ENCODE assay signal across 1 cellular context in genomic region chr14:75001899-75002298, GRCh38.
TF ChIP-seq lines count a peak whose summit lies in the region.

No MANE protein-coding gene starts in this region.

TF ChIP-seq in SK-N-SH, 30 proteins besides CTCF, POLR2A, EP300 and RAD21 (continued from another document):
- no peak for TF ChIP-seq EZH2phosphoT487 (IDR thresholded peaks at IDR 0.05; ENCODE audit: borderline replicate concordance, low read depth)
- no peak for TF ChIP-seq REST (IDR thresholded peaks at IDR 0.05; ENCODE audit: low read depth, low read length)
- TF ChIP-seq NFIC (IDR thresholded peaks at IDR 0.05; ENCODE audit: borderline replicate concordance) = no peak
- TF ChIP-seq MXI1 (IDR thresholded peaks at IDR 0.05; ENCODE audit: low read depth, low read length) = no peak
- no peak for TF ChIP-seq SIN3A (IDR thresholded peaks at IDR 0.05; ENCODE audit: borderline replicate concordance, low read depth, low read length)
- TF ChIP-seq, protein P1, sequence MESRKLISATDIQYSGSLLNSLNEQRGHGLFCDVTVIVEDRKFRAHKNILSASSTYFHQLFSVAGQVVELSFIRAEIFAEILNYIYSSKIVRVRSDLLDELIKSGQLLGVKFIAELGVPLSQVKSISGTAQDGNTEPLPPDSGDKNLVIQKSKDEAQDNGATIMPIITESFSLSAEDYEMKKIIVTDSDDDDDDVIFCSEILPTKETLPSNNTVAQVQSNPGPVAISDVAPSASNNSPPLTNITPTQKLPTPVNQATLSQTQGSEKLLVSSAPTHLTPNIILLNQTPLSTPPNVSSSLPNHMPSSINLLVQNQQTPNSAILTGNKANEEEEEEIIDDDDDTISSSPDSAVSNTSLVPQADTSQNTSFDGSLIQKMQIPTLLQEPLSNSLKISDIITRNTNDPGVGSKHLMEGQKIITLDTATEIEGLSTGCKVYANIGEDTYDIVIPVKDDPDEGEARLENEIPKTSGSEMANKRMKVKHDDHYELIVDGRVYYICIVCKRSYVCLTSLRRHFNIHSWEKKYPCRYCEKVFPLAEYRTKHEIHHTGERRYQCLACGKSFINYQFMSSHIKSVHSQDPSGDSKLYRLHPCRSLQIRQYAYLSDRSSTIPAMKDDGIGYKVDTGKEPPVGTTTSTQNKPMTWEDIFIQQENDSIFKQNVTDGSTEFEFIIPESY (IDR thresholded peaks at IDR 0.05; ENCODE audit: borderline replicate concordance, low read depth) = no peak
- no peak for TF ChIP-seq GATA2 (CRISPR knock-in tag; IDR thresholded peaks at IDR 0.05)
- no peak for TF ChIP-seq POLR2AphosphoS5 (IDR thresholded peaks at IDR 0.05; ENCODE audit: low read depth, low read length)
- TF ChIP-seq JUND (IDR thresholded peaks at IDR 0.05) = no peak
- TF ChIP-seq TEAD4 (IDR thresholded peaks at IDR 0.05; ENCODE audit: borderline replicate concordance, insufficient read depth) = no peak
- TF ChIP-seq SMC3 (IDR thresholded peaks at IDR 0.05; ENCODE audit: low read depth, low read length) = no peak
- TF ChIP-seq ELF1 (IDR thresholded peaks at IDR 0.05) = no peak
- no peak for TF ChIP-seq PBX3 (IDR thresholded peaks at IDR 0.05)
TF ChIP-seq in SK-N-SH: peak in this region for 0.
